Comparison of ENCODE assay signal across 1 cellular context in genomic region chr6:28565823-28566526, GRCh38.
TF ChIP-seq lines count a peak whose summit lies in the region.

No MANE protein-coding gene starts in this region.

TF ChIP-seq in HepG2, 621 proteins besides CTCF, POLR2A, EP300 and RAD21 (continued from another document and continues in another):
- TF ChIP-seq POGZ (CRISPR knock-in tag; IDR thresholded peaks at IDR 0.05) (peak; percentile 29; the same call in 1 of the 2 replicates), GATAD2A (CRISPR knock-in tag; IDR thresholded peaks at IDR 0.05) (peak; percentile 48), ZNF616 (CRISPR knock-in tag; IDR thresholded peaks at IDR 0.05; ENCODE audit: low read depth) (no peak), HNRNPL (IDR thresholded peaks at IDR 0.05; ENCODE audit: low read depth, low read length) (no peak), MEF2D (CRISPR knock-in tag; IDR thresholded peaks at IDR 0.05) (no peak), TSC22D2 (CRISPR knock-in tag; IDR thresholded peaks at IDR 0.05; ENCODE audit: borderline replicate concordance) (no peak), SETDB1 (CRISPR knock-in tag; IDR thresholded peaks at IDR 0.05; ENCODE audit: borderline replicate concordance) (no peak), SALL1 (CRISPR knock-in tag; IDR thresholded peaks at IDR 0.05) (peak; percentile 48; the same call in 1 of the 2 replicates), GMEB1 (CRISPR knock-in tag; IDR thresholded peaks at IDR 0.05; ENCODE audit: borderline replicate concordance) (no peak), RELA (CRISPR knock-in tag; IDR thresholded peaks at IDR 0.05) (no peak), IRX3 (CRISPR knock-in tag; IDR thresholded peaks at IDR 0.05; ENCODE audit: borderline replicate concordance, low read depth) (no peak), TP53 (CRISPR knock-in tag; conservative IDR thresholded peaks at IDR 0.05) (no peak), BCL6 (CRISPR knock-in tag; IDR thresholded peaks at IDR 0.05) (peak; percentile 38; the same call in 1 of the 2 replicates), ZNF652 (CRISPR knock-in tag; IDR thresholded peaks at IDR 0.05; ENCODE audit: borderline replicate concordance, low read depth) (peak; percentile 63; the same call in 1 of the 2 replicates), ZNF552 (CRISPR knock-in tag; IDR thresholded peaks at IDR 0.05; ENCODE audit: borderline replicate concordance) (no peak), RXRB (CRISPR knock-in tag; IDR thresholded peaks at IDR 0.05; ENCODE audit: borderline replicate concordance) (peak; percentile 57; the same call in 1 of the 2 replicates), CENPX (CRISPR knock-in tag; IDR thresholded peaks at IDR 0.05) (no peak), HNF1B (CRISPR knock-in tag; IDR thresholded peaks at IDR 0.05) (peak; percentile 49; the same call in 1 of the 2 replicates), STAT6 (CRISPR knock-in tag; IDR thresholded peaks at IDR 0.05; ENCODE audit: borderline replicate concordance) (no peak), ZMYM4 (CRISPR knock-in tag; IDR thresholded peaks at IDR 0.05) (0 out of 2 replicates have a peak, but pooled peaks have one; percentile 17), ZHX1 (CRISPR knock-in tag; IDR thresholded peaks at IDR 0.05; ENCODE audit: low read depth) (no peak), TBX3 (IDR thresholded peaks at IDR 0.05; ENCODE audit: borderline replicate concordance) (no peak), SOX13 (IDR thresholded peaks at IDR 0.05) (peak; percentile 23; the same call in 1 of the 2 replicates), SOX13 (CRISPR knock-in tag; conservative IDR thresholded peaks at IDR 0.05 in 1 of 2, IDR thresholded peaks at IDR 0.05 in 1 of 2) (peak in 1 of 2 experiments; percentile 47; a peak in 1 of 4 replicates), TFDP2 (CRISPR knock-in tag; IDR thresholded peaks at IDR 0.05) (no peak), SNAPC5 (CRISPR knock-in tag; IDR thresholded peaks at IDR 0.05; ENCODE audit: borderline replicate concordance) (no peak), ARID5B (CRISPR knock-in tag; IDR thresholded peaks at IDR 0.05) (peak; percentile 70), PITX1 (CRISPR knock-in tag; IDR thresholded peaks at IDR 0.05) (no peak), ZUFSP (CRISPR knock-in tag; IDR thresholded peaks at IDR 0.05; ENCODE audit: borderline replicate concordance) (no peak), ZNF710 (CRISPR knock-in tag; IDR thresholded peaks at IDR 0.05; ENCODE audit: borderline replicate concordance) (no peak), ZNF280D (CRISPR knock-in tag; IDR thresholded peaks at IDR 0.05) (no peak), ZNF816 (CRISPR knock-in tag; IDR thresholded peaks at IDR 0.05; ENCODE audit: borderline replicate concordance) (no peak), U2AF2 (IDR thresholded peaks at IDR 0.05; ENCODE audit: low read depth, low read length) (no peak), ZC3H13 (CRISPR knock-in tag; IDR thresholded peaks at IDR 0.05) (no peak), MEIS1 (CRISPR knock-in tag; IDR thresholded peaks at IDR 0.05; ENCODE audit: borderline replicate concordance) (no peak)
